In genomic region chr1:241990040-241990439, GRCh38 we compare ENCODE assay signal across 11 cellular contexts. TPM values are rescaled to one million over a fixed set of nuclear protein-coding genes. Genes with fewer than 3 reads are reported as not detected.
DNase-seq lines count a peak whose midpoint lies in the region; ATAC-seq and TF ChIP-seq lines count a peak whose summit lies in the region.
"Had no signal": no experiment of that assay in that cellular context is flagged by ENCODE, and none has a peak within 500 bp of the region (broad histone marks: within the 10 kb centered on the region; RNA-seq: fewer than 3 reads in every experiment).

No MANE protein-coding gene starts in this region.

- no peak overlapping the region for H3K4me3 Mint-ChIP-seq in CD4-positive, alpha-beta T cell
- no peak overlapping the region for H3K4me3 Mint-ChIP-seq in stimulated activated memory B cell treated with anti-CD40 and anti-IgM and Interleukin-4, amounts not matched to agents 10 μg/mL and 1 μg/mL and 100 μg/mL, for 72 hours
- no peak overlapping the region for H3K4me3 Mint-ChIP-seq in activated T-helper 2 cell treated with anti-CD3 and anti-CD28 coated beads, Interferon-gamma antibody, Interleukin-2, Interleukin-4, amounts not matched to agents 10 μg/mL and 5 μg/mL and 100 μg/mL, durations not matched to agents 14 hours and 24 hours and 36 hours (ENCODE audit: low read depth)

- no peaks in the 10 kb centered on the region for H3K36me3 Mint-ChIP-seq in CD4-positive, alpha-beta T cell (ENCODE audit: low read depth)
- H3K36me3 Mint-ChIP-seq in stimulated activated memory B cell treated with anti-CD40 and anti-IgM and Interleukin-4, amounts not matched to agents 10 μg/mL and 1 μg/mL and 100 μg/mL, for 72 hours = no peaks in the 10 kb centered on the region
- H3K36me3 Mint-ChIP-seq in activated T-helper 2 cell treated with anti-CD3 and anti-CD28 coated beads, Interferon-gamma antibody, Interleukin-2, Interleukin-4, amounts not matched to agents 10 μg/mL and 5 μg/mL and 100 μg/mL, durations not matched to agents 14 hours and 24 hours and 36 hours (ENCODE audit: low read depth) = no peaks in the 10 kb centered on the region

- CTCF ChIA-PET in AG04450 (lab: Charles Lee) = interaction anchor here (0.6 to 1.6 kb wide), 2 partner anchors 93 to 392 kb away, joined by 3 read pairs; no protein-coding TSS in a partner anchor
- CTCF ChIA-PET in CD4-positive, alpha-beta T cell (lab: Charles Lee) = no interaction called here

- H3K4me1 ChIP-seq in colonic mucosa (no peaks in the 10 kb centered on the region), lower lobe of right lung (no peaks in the 10 kb centered on the region)

- ATAC-seq in lower lobe of right lung = peak; percentile 58 to 69
- no peak for ATAC-seq in CD4-positive, alpha-beta T cell (ENCODE audit: poor library complexity)
- ATAC-seq in stimulated activated memory B cell treated with anti-CD40 and anti-IgM and Interleukin-4, amounts not matched to agents 10 μg/mL and 1 μg/mL and 100 μg/mL, for 72 hours = no peak
- ATAC-seq in HG03175 (IDR thresholded peaks at IDR 0.05; ENCODE audit: unreplicated experiment) = no peak

- H3K4me3 ChIP-seq in AG04450 (ENCODE audit: low read depth, low read length) (no peak overlapping the region), colonic mucosa (no peak overlapping the region), lower lobe of right lung (no peak overlapping the region)

- H3K9me3 ChIP-seq in AG04450 (ENCODE audit: control insufficient read depth, insufficient read depth, low read length) (no peaks in the 10 kb centered on the region; the same call in 1 of the 2 replicates), colonic mucosa (no peaks in the 10 kb centered on the region), lower lobe of right lung (no peaks in the 10 kb centered on the region)
- no peaks in the 10 kb centered on the region for H3K9me3 ChIP-seq in CD4-positive, alpha-beta T cell (ENCODE audit: control insufficient read depth, low read length)

- H3K4me1 Mint-ChIP-seq in CD4-positive, alpha-beta T cell (ENCODE audit: low read depth) = no peaks in the 10 kb centered on the region
- no peaks in the 10 kb centered on the region for H3K4me1 Mint-ChIP-seq in stimulated activated memory B cell treated with anti-CD40 and anti-IgM and Interleukin-4, amounts not matched to agents 10 μg/mL and 1 μg/mL and 100 μg/mL, for 72 hours
- H3K4me1 Mint-ChIP-seq in activated T-helper 2 cell treated with anti-CD3 and anti-CD28 coated beads, Interferon-gamma antibody, Interleukin-2, Interleukin-4, amounts not matched to agents 10 μg/mL and 5 μg/mL and 100 μg/mL, durations not matched to agents 14 hours and 24 hours and 36 hours (ENCODE audit: low read depth) = no peaks in the 10 kb centered on the region

- POLR2A ChIA-PET in AG04450 (lab: Yijun Ruan, JAX) = interaction anchor here (0.7 kb wide), 1 partner anchor 17 kb away, joined by 4 read pairs; no protein-coding TSS in a partner anchor
- POLR2A ChIA-PET in CD4-positive, alpha-beta T cell (lab: Charles Lee) = no interaction called here

- no peak for TF ChIP-seq CTCF in AG04450 (IDR thresholded peaks at IDR 0.05; ENCODE audit: low read depth, low read length)
- no peak for TF ChIP-seq CTCF in colonic mucosa (IDR thresholded peaks at IDR 0.05)
- TF ChIP-seq CTCF in lower lobe of right lung (IDR thresholded peaks at IDR 0.05) = no peak
- TF ChIP-seq CTCF in CD4-positive, alpha-beta T cell (IDR thresholded peaks at IDR 0.05) = no peak

- H3K27ac ChIP-seq in AG04450 (ENCODE audit: low read depth, low read length) (no peak overlapping the region), colonic mucosa (no peak overlapping the region), lower lobe of right lung (no peak overlapping the region)
- no peak overlapping the region for H3K27ac ChIP-seq in CD4-positive, alpha-beta T cell (ENCODE audit: low read depth, low read length)

- peak; percentile 71 for DNase-seq in AG04450 (ENCODE audit: low read depth, low spot score)
- peak; percentile 32 for DNase-seq in LoVo (ENCODE audit: low spot score)
- DNase-seq in colonic mucosa = peak; percentile 68
- DNase-seq in lower lobe of right lung = peak; percentile 61
- DNase-seq in CD4-positive, alpha-beta T cell = no peak
- DNase-seq in activated T-helper 2 cell treated with anti-CD3 and anti-CD28 coated beads, Interferon-gamma antibody, Interleukin-2, Interleukin-4, amounts not matched to agents 10 μg/mL and 5 μg/mL and 100 μg/mL, durations not matched to agents 14 hours and 24 hours and 36 hours (ENCODE audit: low spot score) = no peak
- DNase-seq: activated CD4-positive, alpha-beta T cell treated with anti-CD3 and anti-CD28 coated beads, Interleukin-2, amount 50 U/mL, for 1 hour had no signal

- no peaks in the 10 kb centered on the region for H3K9me3 Mint-ChIP-seq in CD4-positive, alpha-beta T cell
- no peaks in the 10 kb centered on the region for H3K9me3 Mint-ChIP-seq in stimulated activated memory B cell treated with anti-CD40 and anti-IgM and Interleukin-4, amounts not matched to agents 10 μg/mL and 1 μg/mL and 100 μg/mL, for 72 hours
- H3K9me3 Mint-ChIP-seq in activated T-helper 2 cell treated with anti-CD3 and anti-CD28 coated beads, Interferon-gamma antibody, Interleukin-2, Interleukin-4, amounts not matched to agents 10 μg/mL and 5 μg/mL and 100 μg/mL, durations not matched to agents 14 hours and 24 hours and 36 hours = no peaks in the 10 kb centered on the region

- peaks cover 11% of the 10 kb centered on the region for H3K27me3 Mint-ChIP-seq in CD4-positive, alpha-beta T cell
- H3K27me3 Mint-ChIP-seq in stimulated activated memory B cell treated with anti-CD40 and anti-IgM and Interleukin-4, amounts not matched to agents 10 μg/mL and 1 μg/mL and 100 μg/mL, for 72 hours = peaks cover 24% of the 10 kb centered on the region
- no peaks in the 10 kb centered on the region for H3K27me3 Mint-ChIP-seq in activated T-helper 2 cell treated with anti-CD3 and anti-CD28 coated beads, Interferon-gamma antibody, Interleukin-2, Interleukin-4, amounts not matched to agents 10 μg/mL and 5 μg/mL and 100 μg/mL, durations not matched to agents 14 hours and 24 hours and 36 hours (ENCODE audit: low read depth)

- H3K9ac ChIP-seq in colonic mucosa (ENCODE audit: low read depth in 2 of 2, low read length in 2 of 2) = no peak overlapping the region

- H3K27me3 ChIP-seq in AG04450 (ENCODE audit: control insufficient read depth, insufficient read depth, low read length) (no peaks in the 10 kb centered on the region), colonic mucosa (no peaks in the 10 kb centered on the region), lower lobe of right lung (ENCODE audit: low read depth) (no peaks in the 10 kb centered on the region)
- H3K27me3 ChIP-seq in CD4-positive, alpha-beta T cell (ENCODE audit: control insufficient read depth, insufficient read depth, low read length) = no peaks in the 10 kb centered on the region

- intact Hi-C loops in colonic mucosa (cut with DNase I) = loop anchor here (10.0 kb wide), 1 partner anchor 375 kb away; no protein-coding TSS in a partner anchor
- intact Hi-C loops in lower lobe of right lung (cut with DNase I) = no loop called here
- intact Hi-C loops in CD4-positive, alpha-beta T cell (cut with DNase I, micrococcal nuclease) = no loop called here
- intact Hi-C loops in activated T-helper 2 cell treated with anti-CD3 and anti-CD28 coated beads, Interferon-gamma antibody, Interleukin-2, Interleukin-4, amounts not matched to agents 10 μg/mL and 5 μg/mL and 100 μg/mL, durations not matched to agents 14 hours and 24 hours and 36 hours (cut with micrococcal nuclease) = loop anchor here (10.0 kb wide), 1 partner anchor 95 kb away; no protein-coding TSS in a partner anchor

- no peak overlapping the region for H3K27ac Mint-ChIP-seq in CD4-positive, alpha-beta T cell
- H3K27ac Mint-ChIP-seq in stimulated activated memory B cell treated with anti-CD40 and anti-IgM and Interleukin-4, amounts not matched to agents 10 μg/mL and 1 μg/mL and 100 μg/mL, for 72 hours = no peak overlapping the region
- no peak overlapping the region for H3K27ac Mint-ChIP-seq in activated T-helper 2 cell treated with anti-CD3 and anti-CD28 coated beads, Interferon-gamma antibody, Interleukin-2, Interleukin-4, amounts not matched to agents 10 μg/mL and 5 μg/mL and 100 μg/mL, durations not matched to agents 14 hours and 24 hours and 36 hours

- H3K36me3 ChIP-seq in colonic mucosa (no peaks in the 10 kb centered on the region), lower lobe of right lung (no peaks in the 10 kb centered on the region)

RNA-seq across cellular contexts. Expression of gene MAP1LC3C, which starts 8.9 kb away (rescaled TPM):
- 0.12 TPM in 1 of 2 replicates, not detected in the other for polyA plus RNA-seq in AG04450 (2011; rRNA removed)
- not detected in 2 replicates for polyA minus RNA-seq in AG04450 (2011; rRNA and poly(A)+ RNA removed)
- total RNA-seq in colonic mucosa = not detected
- total RNA-seq in lower lobe of right lung = 10.9 TPM
- total RNA-seq in CD4-positive, alpha-beta T cell = not detected
- total RNA-seq in activated T-helper 2 cell treated with anti-CD3 and anti-CD28 coated beads, Interferon-gamma antibody, Interleukin-2, Interleukin-4, amounts not matched to agents 10 μg/mL and 5 μg/mL and 100 μg/mL, durations not matched to agents 14 hours and 24 hours and 36 hours = not detected in 2 replicates
- total RNA-seq: liver had no signal
- polyA plus RNA-seq: liver had no signal

RNA-seq across cellular contexts. Expression of gene BECN2, which starts 32.5 kb away (rescaled TPM):
- polyA plus RNA-seq in AG04450 (2011; rRNA removed) = not detected in 2 replicates
- polyA minus RNA-seq in AG04450 (2011; rRNA and poly(A)+ RNA removed) = not detected in 2 replicates
- not detected for total RNA-seq in colonic mucosa
- not detected for total RNA-seq in lower lobe of right lung
- total RNA-seq in CD4-positive, alpha-beta T cell = not detected
- not detected in 2 replicates for total RNA-seq in activated T-helper 2 cell treated with anti-CD3 and anti-CD28 coated beads, Interferon-gamma antibody, Interleukin-2, Interleukin-4, amounts not matched to agents 10 μg/mL and 5 μg/mL and 100 μg/mL, durations not matched to agents 14 hours and 24 hours and 36 hours
- total RNA-seq: liver, temporal lobe had no signal
- polyA plus RNA-seq: liver had no signal

Comparison
In these comparisons a context has a peak if more than half of its experiments do, and no peak if none do; other contexts are left out.
1. DNase-seq: peak in AG04450 (single experiment), LoVo (single experiment), colonic mucosa (single experiment) and lower lobe of right lung (single experiment); none in CD4-positive, alpha-beta T cell (0 of 10) and activated T-helper 2 cell treated with anti-CD3 and anti-CD28 coated beads, Interferon-gamma antibody, Interleukin-2, Interleukin-4, amounts not matched to agents 10 μg/mL and 5 μg/mL and 100 μg/mL, durations not matched to agents 14 hours and 24 hours and 36 hours (single experiment).
2. ATAC-seq: peak in lower lobe of right lung (2 of 2); none in CD4-positive, alpha-beta T cell (single experiment), stimulated activated memory B cell treated with anti-CD40 and anti-IgM and Interleukin-4, amounts not matched to agents 10 μg/mL and 1 μg/mL and 100 μg/mL, for 72 hours (single experiment) and HG03175 (single experiment).
3. RNA of gene MAP1LC3C, which starts 8.9 kb away (total RNA-seq): 10.9 TPM in lower lobe of right lung (single experiment); not detected in colonic mucosa, not detected in activated T-helper 2 cell treated with anti-CD3 and anti-CD28 coated beads, Interferon-gamma antibody, Interleukin-2, Interleukin-4, amounts not matched to agents 10 μg/mL and 5 μg/mL and 100 μg/mL, durations not matched to agents 14 hours and 24 hours and 36 hours and not detected in CD4-positive, alpha-beta T cell; every median in the first group is over 10 times any median in the second.
4. intact Hi-C loops: an anchor here in colonic mucosa (10.0 kb wide) and activated T-helper 2 cell treated with anti-CD3 and anti-CD28 coated beads, Interferon-gamma antibody, Interleukin-2, Interleukin-4, amounts not matched to agents 10 μg/mL and 5 μg/mL and 100 μg/mL, durations not matched to agents 14 hours and 24 hours and 36 hours (10.0 kb wide); none called in lower lobe of right lung and CD4-positive, alpha-beta T cell.